In the genomic region with DNA sequence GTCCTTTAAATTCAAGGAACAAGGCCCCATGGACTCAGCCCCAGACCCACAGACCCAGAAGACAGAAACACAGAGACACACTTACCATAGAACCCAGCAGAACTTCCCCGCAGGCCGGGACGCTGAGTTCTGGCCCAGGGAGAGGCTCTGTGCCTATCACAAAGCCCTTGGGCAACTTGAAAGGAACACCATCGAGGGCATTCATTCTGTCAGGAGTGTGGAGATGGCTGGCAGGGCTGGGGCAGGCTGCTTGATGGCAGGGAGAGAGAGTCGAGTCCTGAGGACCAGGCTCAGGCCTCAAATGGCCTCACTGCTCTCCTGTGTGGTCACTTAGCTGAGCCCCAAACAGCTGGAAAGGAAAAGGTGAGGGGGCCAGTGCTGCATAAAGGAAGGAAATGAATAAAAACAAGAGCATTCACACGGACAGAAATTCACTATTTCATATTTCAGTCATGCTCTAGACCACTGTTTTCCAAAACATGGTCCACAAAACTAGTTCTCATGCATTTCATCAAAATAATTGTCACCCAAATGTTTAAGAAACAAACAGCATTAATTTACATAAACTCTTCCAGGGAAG, we compare ENCODE assay signal across 25 cellular contexts. TPM values are rescaled to one million over a fixed set of nuclear protein-coding genes. Genes with fewer than 3 reads are reported as not detected.
A peak's percentile ranks its signal among the peaks of the same experiment; 100 is the strongest.
DNase-seq lines count a peak whose midpoint lies in the region; ATAC-seq and TF ChIP-seq lines count a peak whose summit lies in the region.
"Had no signal": no experiment of that assay in that cellular context is flagged by ENCODE, and none has a peak within 500 bp of the region (broad histone marks: within the 10 kb centered on the region; RNA-seq: fewer than 3 reads in every experiment).

No MANE protein-coding gene starts in this region.

- intact Hi-C loops in colonic mucosa (cut with DNase I): no loop called here

- no peak overlapping the region for H3K4me3 Mint-ChIP-seq in activated CD8-positive, alpha-beta memory T cell treated with anti-CD3 and anti-CD28 coated beads, Interleukin-2, amount 10 ng/mL, durations not matched to agents 7 days and 5 days
- H3K4me3 Mint-ChIP-seq in T-helper 17 cell (no peak overlapping the region), neural progenitor cell (no peak overlapping the region)
- H3K4me3 Mint-ChIP-seq: HFFc6 had no signal

- no peak overlapping the region for H2AFZ ChIP-seq in neural progenitor cell (replicated peaks)

- H3K79me2 ChIP-seq in neural progenitor cell (ENCODE audit: low read depth): no peaks in the 10 kb centered on the region

- CTCF ChIA-PET in activated CD8-positive, alpha-beta memory T cell treated with anti-CD3 and anti-CD28 coated beads, Interleukin-2, amount 10 ng/mL, durations not matched to agents 7 days and 5 days (lab: Charles Lee): interaction anchor here (0.9 kb wide), 1 partner anchor 72 kb away, joined by 3 read pairs; no protein-coding TSS in a partner anchor

- no peak for TF ChIP-seq CTCF in neural progenitor cell (IDR thresholded peaks at IDR 0.05)
- no peak for TF ChIP-seq CTCF in colonic mucosa (IDR thresholded peaks at IDR 0.05)

- DNase-seq in activated CD8-positive, alpha-beta memory T cell treated with anti-CD3 and anti-CD28 coated beads, Interleukin-2, amount 10 ng/mL, durations not matched to agents 7 days and 5 days: no peak
- DNase-seq in activated CD8-positive, alpha-beta memory T cell treated with anti-CD3 and anti-CD28 coated beads, Interleukin-2, amount 50 U/mL, for 48 hours: no peak
- DNase-seq in T-helper 17 cell (no peak), left lobe of liver (ENCODE audit: low spot score) (peak; percentile 23), neural progenitor cell (ENCODE audit: low spot score) (no peak), colonic mucosa (no peak), NCI-H526 (lab: John Stamatoyannopoulos, UW) (no peak)
- DNase-seq: Calu3; DND-41; H7; HFFc6; NCI-H2029; NCI-H446; NCI-H524 treated with DMSO at 0.1 percent for 48 hours; NCI-H82; NK-92 treated with Interleukin-12 subunit alpha and Interleukin-12 subunit beta, amount 100 ng/mL, for 24 hours; PC-3; Right ventricle myocardium superior had no signal

- H3K4me3 ChIP-seq in neural progenitor cell (no peak overlapping the region), colonic mucosa (no peak overlapping the region)
- H3K4me3 ChIP-seq: K562, SJSA1 had no signal

- H3F3A ChIP-seq in neural progenitor cell (ENCODE audit: low read depth): peaks cover 2% of the 10 kb centered on the region

- H3K36me3 ChIP-seq in neural progenitor cell: no peaks in the 10 kb centered on the region
- H3K36me3 ChIP-seq in colonic mucosa: no peaks in the 10 kb centered on the region

- no peaks in the 10 kb centered on the region for H3K9me3 Mint-ChIP-seq in activated CD8-positive, alpha-beta memory T cell treated with anti-CD3 and anti-CD28 coated beads, Interleukin-2, amount 10 ng/mL, durations not matched to agents 7 days and 5 days (ENCODE audit: low read depth)
- H3K9me3 Mint-ChIP-seq in neural progenitor cell: no peaks in the 10 kb centered on the region
- H3K9me3 Mint-ChIP-seq: HFFc6 had no signal

- H3K4me1 Mint-ChIP-seq in activated CD8-positive, alpha-beta memory T cell treated with anti-CD3 and anti-CD28 coated beads, Interleukin-2, amount 10 ng/mL, durations not matched to agents 7 days and 5 days: peaks cover 15% of the 10 kb centered on the region
- H3K4me1 Mint-ChIP-seq in T-helper 17 cell (peaks cover 10% of the 10 kb centered on the region), neural progenitor cell (no peaks in the 10 kb centered on the region)

- H3K27ac ChIP-seq in neural progenitor cell: no peak overlapping the region
- no peak overlapping the region for H3K27ac ChIP-seq in colonic mucosa
- H3K27ac ChIP-seq: SJSA1 had no signal

- H3K27me3 Mint-ChIP-seq in activated CD8-positive, alpha-beta memory T cell treated with anti-CD3 and anti-CD28 coated beads, Interleukin-2, amount 10 ng/mL, durations not matched to agents 7 days and 5 days: no peaks in the 10 kb centered on the region
- H3K27me3 Mint-ChIP-seq in T-helper 17 cell: no peaks in the 10 kb centered on the region
- H3K27me3 Mint-ChIP-seq in neural progenitor cell (ENCODE audit: insufficient read depth, low read depth): no peaks in the 10 kb centered on the region

- peak overlapping the region; percentile 24 for H3K27ac Mint-ChIP-seq in activated CD8-positive, alpha-beta memory T cell treated with anti-CD3 and anti-CD28 coated beads, Interleukin-2, amount 10 ng/mL, durations not matched to agents 7 days and 5 days
- H3K27ac Mint-ChIP-seq in T-helper 17 cell (peak overlapping the region; percentile 47), neural progenitor cell (peak overlapping the region; percentile 53)
- H3K27ac Mint-ChIP-seq: HFFc6 had no signal

- peaks cover 12% of the 10 kb centered on the region for H3K36me3 Mint-ChIP-seq in activated CD8-positive, alpha-beta memory T cell treated with anti-CD3 and anti-CD28 coated beads, Interleukin-2, amount 10 ng/mL, durations not matched to agents 7 days and 5 days
- peaks cover 8% of the 10 kb centered on the region for H3K36me3 Mint-ChIP-seq in T-helper 17 cell (ENCODE audit: low read depth)
- H3K36me3 Mint-ChIP-seq in neural progenitor cell: peaks cover 12% of the 10 kb centered on the region

- H3K27me3 ChIP-seq in neural progenitor cell (peaks cover 16% of the 10 kb centered on the region), colonic mucosa (no peaks in the 10 kb centered on the region)
- H3K27me3 ChIP-seq: SJSA1 had no signal

- H3K9me3 ChIP-seq in T-helper 17 cell (ENCODE audit: control insufficient read depth, low read length, poor library complexity, severe bottlenecking) (no peaks in the 10 kb centered on the region), neural progenitor cell (ENCODE audit: low read depth) (no peaks in the 10 kb centered on the region), colonic mucosa (no peaks in the 10 kb centered on the region)
- H3K9me3 ChIP-seq: SJSA1 had no signal

- no peaks in the 10 kb centered on the region for H3K4me1 ChIP-seq in neural progenitor cell
- H3K4me1 ChIP-seq in colonic mucosa: no peaks in the 10 kb centered on the region

- ATAC-seq in activated CD8-positive, alpha-beta memory T cell treated with anti-CD3 and anti-CD28 coated beads, Interleukin-2, amount 10 ng/mL, durations not matched to agents 7 days and 5 days: no peak
- ATAC-seq in T-helper 17 cell: no peak
- ATAC-seq in left lobe of liver: no peak
- no peak for ATAC-seq in GM18909 (IDR thresholded peaks at IDR 0.05; ENCODE audit: poor library complexity, unreplicated experiment)
- ATAC-seq: K562, PC-3 had no signal

- no peaks in the 10 kb centered on the region for H4K20me1 ChIP-seq in neural progenitor cell (ENCODE audit: low read depth)

- H3K9ac ChIP-seq in neural progenitor cell: no peak overlapping the region
- no peak overlapping the region for H3K9ac ChIP-seq in colonic mucosa (ENCODE audit: low read depth in 2 of 2, low read length in 2 of 2)

- H3K4me2 ChIP-seq in neural progenitor cell: no peak overlapping the region

RNA-seq across cellular contexts. Expression of a gene that starts 8.9 kb away (rescaled TPM):
- total RNA-seq in activated CD8-positive, alpha-beta memory T cell treated with anti-CD3 and anti-CD28 coated beads, Interleukin-2, amount 10 ng/mL, durations not matched to agents 7 days and 5 days: 1 to 10 TPM; 3.3 to 4.7 TPM
- total RNA-seq in T-helper 17 cell: 1 to 10 TPM; 7.8 to 8.4 TPM
- total RNA-seq in left lobe of liver: 5.5 TPM
- total RNA-seq in neural progenitor cell (ENCODE audit: low replicate concordance): 0.39 and 1.1 TPM in 2 replicates
- 1 to 10 TPM; 1.2 to 3.7 TPM for total RNA-seq in colonic mucosa

RNA-seq across cellular contexts. Expression of a gene that starts 27.5 kb away (rescaled TPM):
- 10 to 100 TPM; 40.0 to 40.2 TPM for total RNA-seq in activated CD8-positive, alpha-beta memory T cell treated with anti-CD3 and anti-CD28 coated beads, Interleukin-2, amount 10 ng/mL, durations not matched to agents 7 days and 5 days
- total RNA-seq in T-helper 17 cell (10 to 100 TPM; 20.3 to 23.4 TPM), left lobe of liver (9.7 TPM), neural progenitor cell (ENCODE audit: low replicate concordance) (24.7 and 26.2 TPM in 2 replicates), colonic mucosa (10 to 100 TPM; 20.7 to 21.2 TPM)

RNA-seq across cellular contexts. Expression of a gene that starts 29.6 kb away (rescaled TPM):
- total RNA-seq in activated CD8-positive, alpha-beta memory T cell treated with anti-CD3 and anti-CD28 coated beads, Interleukin-2, amount 10 ng/mL, durations not matched to agents 7 days and 5 days: not detected
- not detected for total RNA-seq in T-helper 17 cell
- not detected for total RNA-seq in left lobe of liver
- total RNA-seq in neural progenitor cell (ENCODE audit: low replicate concordance): not detected in 2 replicates
- total RNA-seq in colonic mucosa: not detected
- total RNA-seq: A172, Calu3, HFFc6, LHCN-M2, MCF 10A, PC-3, RPMI7951, SJSA1 had no signal

RNA-seq across cellular contexts. Expression of a gene that starts 38.3 kb away (rescaled TPM):
- total RNA-seq in activated CD8-positive, alpha-beta memory T cell treated with anti-CD3 and anti-CD28 coated beads, Interleukin-2, amount 10 ng/mL, durations not matched to agents 7 days and 5 days: not detected
- total RNA-seq in T-helper 17 cell: not detected
- 0.15 TPM for total RNA-seq in left lobe of liver
- total RNA-seq in neural progenitor cell (ENCODE audit: low replicate concordance): 5.8 and 7.7 TPM in 2 replicates
- 1 to 10 TPM; 3.1 to 6.7 TPM for total RNA-seq in colonic mucosa
- total RNA-seq: A172, HFFc6, K562, LHCN-M2, MCF 10A, PC-3 had no signal
